In the genomic region with DNA sequence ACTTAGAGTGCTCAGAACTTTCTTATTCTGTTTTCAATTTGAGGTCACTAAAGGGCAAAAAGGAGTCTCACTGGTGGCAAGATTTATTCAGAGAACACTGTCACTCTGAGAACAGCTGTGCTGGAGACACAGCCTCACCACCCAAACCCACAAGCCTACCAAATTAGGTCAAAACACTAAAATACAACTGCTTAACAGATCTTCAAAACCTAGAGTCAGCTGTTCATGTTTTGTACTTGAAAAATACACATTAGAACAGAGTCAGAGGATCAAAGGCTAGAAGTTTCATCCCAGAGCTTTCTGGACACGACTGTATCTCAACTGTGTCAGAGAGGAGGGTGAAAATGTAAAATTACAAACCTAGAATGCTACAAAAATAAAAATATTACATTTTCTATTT, we compare ENCODE assay signal across 8 cellular contexts.
A peak's percentile ranks its signal among the peaks of the same experiment; 100 is the strongest.
DNase-seq lines count a peak whose midpoint lies in the region; ATAC-seq and TF ChIP-seq lines count a peak whose summit lies in the region.

No MANE protein-coding gene starts in this region.

- no peaks in the 10 kb centered on the region for H3K79me2 ChIP-seq in hepatocyte

- CTCF ChIA-PET in GM10248 (lab: Yijun Ruan, JAX) = interaction anchor here (0.7 to 2.5 kb wide), 4 partner anchors 11 to 32 kb away, joined by 3 to 11 read pairs (median 3); no protein-coding TSS in a partner anchor

- H3K9me3 ChIP-seq in hepatocyte (ENCODE audit: low read depth) = no peaks in the 10 kb centered on the region
- H3K9me3 ChIP-seq in MG63 = no peaks in the 10 kb centered on the region

- no peaks in the 10 kb centered on the region for H3K9me2 ChIP-seq in hepatocyte (replicated peaks; ENCODE audit: insufficient read depth)

- no peak overlapping the region for H3K4me3 ChIP-seq in hepatocyte
- no peak overlapping the region for H3K4me3 ChIP-seq in MG63

- no peak overlapping the region for H2AFZ ChIP-seq in hepatocyte

- H3K27ac ChIP-seq in hepatocyte = peak overlapping the region; percentile 38

- H4K20me1 ChIP-seq in hepatocyte (ENCODE audit: insufficient read depth, poor library complexity, severe bottlenecking) = no peaks in the 10 kb centered on the region

- peaks cover 18% of the 10 kb centered on the region for H3K4me1 Mint-ChIP-seq in HFFc6 (ENCODE audit: low read depth)

- H3K4me1 ChIP-seq in hepatocyte (ENCODE audit: insufficient read depth) = no peaks in the 10 kb centered on the region

- WGBS in hepatocyte (ENCODE audit: low lambda C conversion rate, missing lambda C conversion rate) = 58% methylated on average over 1 of the region's 1 CpG

- no peak for TF ChIP-seq CTCF in GM10248 (IDR thresholded peaks at IDR 0.05; ENCODE audit: control extremely low read depth, extremely low read depth, low read depth, missing control alignments)
- TF ChIP-seq CTCF in hepatocyte (IDR thresholded peaks at IDR 0.05; ENCODE audit: poor library complexity) = no peak
- no peak for TF ChIP-seq CTCF in HFFc6 (IDR thresholded peaks at IDR 0.05)

- H3K36me3 ChIP-seq in hepatocyte (replicated peaks; ENCODE audit: insufficient read depth, low read depth) (no peaks in the 10 kb centered on the region), MG63 (peaks cover 17% of the 10 kb centered on the region)

- peaks cover 20% of the 10 kb centered on the region for H3K36me3 Mint-ChIP-seq in HFFc6 (ENCODE audit: low read depth)

- H3K27me3 ChIP-seq in hepatocyte (no peaks in the 10 kb centered on the region), MG63 (no peaks in the 10 kb centered on the region)

- no peak overlapping the region for H3K4me2 ChIP-seq in hepatocyte

- ATAC-seq in GM19468 (IDR thresholded peaks at IDR 0.05; ENCODE audit: extremely low read depth, unreplicated experiment) = peak; percentile 95
- ATAC-seq in HG03457 (IDR thresholded peaks at IDR 0.05; ENCODE audit: unreplicated experiment) = peak; percentile 71

- peak; percentile 42 for DNase-seq in GM10248 (ENCODE audit: extremely low spot score)
- no peak for DNase-seq in hepatocyte (ENCODE audit: low spot score)
- no peak for DNase-seq in MG63
- DNase-seq in HFFc6 = no peak
- no peak for DNase-seq in NCI-H345 (lab: John Stamatoyannopoulos, UW)
- no peak for DNase-seq in cortex of kidney (lab: John Stamatoyannopoulos, UW)

- H3K27me3 Mint-ChIP-seq in HFFc6 (ENCODE audit: insufficient read depth) = no peaks in the 10 kb centered on the region

- H3K4me3 Mint-ChIP-seq in HFFc6 = no peak overlapping the region

- H3K9me3 Mint-ChIP-seq in HFFc6 = no peaks in the 10 kb centered on the region

- POLR2A ChIA-PET in GM10248 (lab: Yijun Ruan, JAX) = no interaction called here

- H3K27ac Mint-ChIP-seq in HFFc6 = no peak overlapping the region
